In genomic region chr1:206853696-206854095, GRCh38 we compare ENCODE assay signal across 22 cellular contexts. TPM values are rescaled to one million over a fixed set of nuclear protein-coding genes. Genes with fewer than 3 reads are reported as not detected.
"Had no signal": no experiment of that assay in that cellular context is flagged by ENCODE, and none has a peak within 500 bp of the region (broad histone marks: within the 10 kb centered on the region; RNA-seq: fewer than 3 reads in every experiment).

No MANE protein-coding gene starts in this region.

RNA-seq across cellular contexts. Expression of gene IL20, which starts 11.7 kb away (rescaled TPM):
- total RNA-seq: kidney; kidney epithelial cell; left cardiac atrium; left colon; left lobe of liver; left lung; left ventricle myocardium inferior; left ventricle myocardium superior; lower leg skin; lower lobe of right lung; lung; lung microvascular endothelial cell; mammary epithelial cell; mesenteric fat pad; mesothelial cell of epicardium; mononuclear cell; mucosa of descending colon; mucosa of gallbladder; myocyte; naive thymus-derived CD4-positive, alpha-beta T cell had no signal
- polyA plus RNA-seq: immature natural killer cell; liver; naive thymus-derived CD4-positive, alpha-beta T cell had no signal

RNA-seq across cellular contexts. Expression of gene IL24, which starts 43.5 kb away (rescaled TPM):
- total RNA-seq: kidney, left cardiac atrium, left colon, left lobe of liver, left ventricle myocardium inferior, left ventricle myocardium superior, liver, lower leg skin, lower lobe of right lung, lung, lung microvascular endothelial cell, mammary epithelial cell, mesenteric fat pad, mesothelial cell of epicardium, mucosa of descending colon, mucosa of gallbladder, myocyte had no signal
